Comparison of ENCODE assay signal across 2 cellular contexts in the genomic region with DNA sequence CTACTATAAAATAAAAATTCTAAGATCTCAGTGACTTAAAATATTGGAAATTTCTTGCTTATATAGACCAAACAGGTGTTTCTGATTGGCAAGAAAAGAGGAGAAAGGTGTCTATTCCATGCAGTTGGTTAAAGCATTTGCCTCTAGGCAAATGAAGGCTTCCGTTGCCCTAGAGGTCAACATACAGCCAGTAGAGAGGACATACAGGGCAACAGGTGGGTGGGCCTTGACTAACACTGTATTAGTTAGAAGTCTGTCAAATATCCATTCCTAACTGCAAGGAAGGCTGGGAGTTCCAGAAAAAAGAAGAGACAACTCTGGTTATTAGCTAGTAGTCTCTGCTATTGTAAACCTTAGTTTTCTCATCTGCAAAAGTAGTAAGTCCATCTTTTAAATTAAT.
TF ChIP-seq lines count a peak whose summit lies in the region.

No MANE protein-coding gene starts in this region.

TF ChIP-seq in GM23338, 12 proteins besides CTCF, POLR2A, EP300 and RAD21 (continued from another document):
- TF ChIP-seq, protein P1, sequence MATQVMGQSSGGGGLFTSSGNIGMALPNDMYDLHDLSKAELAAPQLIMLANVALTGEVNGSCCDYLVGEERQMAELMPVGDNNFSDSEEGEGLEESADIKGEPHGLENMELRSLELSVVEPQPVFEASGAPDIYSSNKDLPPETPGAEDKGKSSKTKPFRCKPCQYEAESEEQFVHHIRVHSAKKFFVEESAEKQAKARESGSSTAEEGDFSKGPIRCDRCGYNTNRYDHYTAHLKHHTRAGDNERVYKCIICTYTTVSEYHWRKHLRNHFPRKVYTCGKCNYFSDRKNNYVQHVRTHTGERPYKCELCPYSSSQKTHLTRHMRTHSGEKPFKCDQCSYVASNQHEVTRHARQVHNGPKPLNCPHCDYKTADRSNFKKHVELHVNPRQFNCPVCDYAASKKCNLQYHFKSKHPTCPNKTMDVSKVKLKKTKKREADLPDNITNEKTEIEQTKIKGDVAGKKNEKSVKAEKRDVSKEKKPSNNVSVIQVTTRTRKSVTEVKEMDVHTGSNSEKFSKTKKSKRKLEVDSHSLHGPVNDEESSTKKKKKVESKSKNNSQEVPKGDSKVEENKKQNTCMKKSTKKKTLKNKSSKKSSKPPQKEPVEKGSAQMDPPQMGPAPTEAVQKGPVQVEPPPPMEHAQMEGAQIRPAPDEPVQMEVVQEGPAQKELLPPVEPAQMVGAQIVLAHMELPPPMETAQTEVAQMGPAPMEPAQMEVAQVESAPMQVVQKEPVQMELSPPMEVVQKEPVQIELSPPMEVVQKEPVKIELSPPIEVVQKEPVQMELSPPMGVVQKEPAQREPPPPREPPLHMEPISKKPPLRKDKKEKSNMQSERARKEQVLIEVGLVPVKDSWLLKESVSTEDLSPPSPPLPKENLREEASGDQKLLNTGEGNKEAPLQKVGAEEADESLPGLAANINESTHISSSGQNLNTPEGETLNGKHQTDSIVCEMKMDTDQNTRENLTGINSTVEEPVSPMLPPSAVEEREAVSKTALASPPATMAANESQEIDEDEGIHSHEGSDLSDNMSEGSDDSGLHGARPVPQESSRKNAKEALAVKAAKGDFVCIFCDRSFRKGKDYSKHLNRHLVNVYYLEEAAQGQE (IDR thresholded peaks at IDR 0.05; ENCODE audit: unreplicated experiment): no peak
- TF ChIP-seq, protein P2, sequence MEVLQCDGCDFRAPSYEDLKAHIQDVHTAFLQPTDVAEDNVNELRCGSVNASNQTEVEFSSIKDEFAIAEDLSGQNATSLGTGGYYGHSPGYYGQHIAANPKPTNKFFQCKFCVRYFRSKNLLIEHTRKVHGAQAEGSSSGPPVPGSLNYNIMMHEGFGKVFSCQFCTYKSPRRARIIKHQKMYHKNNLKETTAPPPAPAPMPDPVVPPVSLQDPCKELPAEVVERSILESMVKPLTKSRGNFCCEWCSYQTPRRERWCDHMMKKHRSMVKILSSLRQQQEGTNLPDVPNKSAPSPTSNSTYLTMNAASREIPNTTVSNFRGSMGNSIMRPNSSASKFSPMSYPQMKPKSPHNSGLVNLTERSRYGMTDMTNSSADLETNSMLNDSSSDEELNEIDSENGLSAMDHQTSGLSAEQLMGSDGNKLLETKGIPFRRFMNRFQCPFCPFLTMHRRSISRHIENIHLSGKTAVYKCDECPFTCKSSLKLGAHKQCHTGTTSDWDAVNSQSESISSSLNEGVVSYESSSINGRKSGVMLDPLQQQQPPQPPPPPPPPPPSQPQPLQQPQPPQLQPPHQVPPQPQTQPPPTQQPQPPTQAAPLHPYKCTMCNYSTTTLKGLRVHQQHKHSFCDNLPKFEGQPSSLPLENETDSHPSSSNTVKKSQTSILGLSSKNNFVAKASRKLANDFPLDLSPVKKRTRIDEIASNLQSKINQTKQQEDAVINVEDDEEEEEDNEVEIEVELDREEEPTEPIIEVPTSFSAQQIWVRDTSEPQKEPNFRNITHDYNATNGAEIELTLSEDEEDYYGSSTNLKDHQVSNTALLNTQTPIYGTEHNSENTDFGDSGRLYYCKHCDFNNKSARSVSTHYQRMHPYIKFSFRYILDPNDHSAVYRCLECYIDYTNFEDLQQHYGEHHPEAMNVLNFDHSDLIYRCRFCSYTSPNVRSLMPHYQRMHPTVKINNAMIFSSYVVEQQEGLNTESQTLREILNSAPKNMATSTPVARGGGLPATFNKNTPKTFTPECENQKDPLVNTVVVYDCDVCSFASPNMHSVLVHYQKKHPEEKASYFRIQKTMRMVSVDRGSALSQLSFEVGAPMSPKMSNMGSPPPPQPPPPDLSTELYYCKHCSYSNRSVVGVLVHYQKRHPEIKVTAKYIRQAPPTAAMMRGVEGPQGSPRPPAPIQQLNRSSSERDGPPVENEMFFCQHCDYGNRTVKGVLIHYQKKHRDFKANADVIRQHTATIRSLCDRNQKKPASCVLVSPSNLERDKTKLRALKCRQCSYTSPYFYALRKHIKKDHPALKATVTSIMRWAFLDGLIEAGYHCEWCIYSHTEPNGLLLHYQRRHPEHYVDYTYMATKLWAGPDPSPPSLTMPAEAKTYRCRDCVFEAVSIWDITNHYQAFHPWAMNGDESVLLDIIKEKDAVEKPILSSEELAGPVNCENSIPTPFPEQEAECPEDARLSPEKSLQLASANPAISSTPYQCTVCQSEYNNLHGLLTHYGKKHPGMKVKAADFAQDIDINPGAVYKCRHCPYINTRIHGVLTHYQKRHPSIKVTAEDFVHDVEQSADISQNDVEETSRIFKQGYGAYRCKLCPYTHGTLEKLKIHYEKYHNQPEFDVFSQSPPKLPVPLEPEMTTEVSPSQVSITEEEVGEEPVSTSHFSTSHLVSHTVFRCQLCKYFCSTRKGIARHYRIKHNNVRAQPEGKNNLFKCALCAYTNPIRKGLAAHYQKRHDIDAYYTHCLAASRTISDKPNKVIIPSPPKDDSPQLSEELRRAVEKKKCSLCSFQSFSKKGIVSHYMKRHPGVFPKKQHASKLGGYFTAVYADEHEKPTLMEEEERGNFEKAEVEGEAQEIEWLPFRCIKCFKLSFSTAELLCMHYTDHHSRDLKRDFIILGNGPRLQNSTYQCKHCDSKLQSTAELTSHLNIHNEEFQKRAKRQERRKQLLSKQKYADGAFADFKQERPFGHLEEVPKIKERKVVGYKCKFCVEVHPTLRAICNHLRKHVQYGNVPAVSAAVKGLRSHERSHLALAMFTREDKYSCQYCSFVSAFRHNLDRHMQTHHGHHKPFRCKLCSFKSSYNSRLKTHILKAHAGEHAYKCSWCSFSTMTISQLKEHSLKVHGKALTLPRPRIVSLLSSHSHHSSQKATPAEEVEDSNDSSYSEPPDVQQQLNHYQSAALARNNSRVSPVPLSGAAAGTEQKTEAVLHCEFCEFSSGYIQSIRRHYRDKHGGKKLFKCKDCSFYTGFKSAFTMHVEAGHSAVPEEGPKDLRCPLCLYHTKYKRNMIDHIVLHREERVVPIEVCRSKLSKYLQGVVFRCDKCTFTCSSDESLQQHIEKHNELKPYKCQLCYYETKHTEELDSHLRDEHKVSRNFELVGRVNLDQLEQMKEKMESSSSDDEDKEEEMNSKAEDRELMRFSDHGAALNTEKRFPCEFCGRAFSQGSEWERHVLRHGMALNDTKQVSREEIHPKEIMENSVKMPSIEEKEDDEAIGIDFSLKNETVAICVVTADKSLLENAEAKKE (CRISPR knock-in tag; IDR thresholded peaks at IDR 0.05): no peak
- TF ChIP-seq, protein P3, sequence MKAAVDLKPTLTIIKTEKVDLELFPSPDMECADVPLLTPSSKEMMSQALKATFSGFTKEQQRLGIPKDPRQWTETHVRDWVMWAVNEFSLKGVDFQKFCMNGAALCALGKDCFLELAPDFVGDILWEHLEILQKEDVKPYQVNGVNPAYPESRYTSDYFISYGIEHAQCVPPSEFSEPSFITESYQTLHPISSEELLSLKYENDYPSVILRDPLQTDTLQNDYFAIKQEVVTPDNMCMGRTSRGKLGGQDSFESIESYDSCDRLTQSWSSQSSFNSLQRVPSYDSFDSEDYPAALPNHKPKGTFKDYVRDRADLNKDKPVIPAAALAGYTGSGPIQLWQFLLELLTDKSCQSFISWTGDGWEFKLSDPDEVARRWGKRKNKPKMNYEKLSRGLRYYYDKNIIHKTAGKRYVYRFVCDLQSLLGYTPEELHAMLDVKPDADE (IDR thresholded peaks at IDR 0.05): no peak
- no peak for TF ChIP-seq ZNF331 (CRISPR knock-in tag; IDR thresholded peaks at IDR 0.05; ENCODE audit: low read depth)
- no peak for TF ChIP-seq JUNB (IDR thresholded peaks at IDR 0.05; ENCODE audit: unreplicated experiment)
- no peak for TF ChIP-seq ZNF114 (CRISPR knock-in tag; IDR thresholded peaks at IDR 0.05)
- TF ChIP-seq EZH2phosphoT487 (IDR thresholded peaks at IDR 0.05; ENCODE audit: unreplicated experiment): no peak
- no peak for TF ChIP-seq POLR2AphosphoS5 (IDR thresholded peaks at IDR 0.05; ENCODE audit: low read depth)

TF ChIP-seq in WTC11, 78 proteins besides CTCF, POLR2A, EP300 and RAD21 (continued from another document):
- TF ChIP-seq, protein P4, sequence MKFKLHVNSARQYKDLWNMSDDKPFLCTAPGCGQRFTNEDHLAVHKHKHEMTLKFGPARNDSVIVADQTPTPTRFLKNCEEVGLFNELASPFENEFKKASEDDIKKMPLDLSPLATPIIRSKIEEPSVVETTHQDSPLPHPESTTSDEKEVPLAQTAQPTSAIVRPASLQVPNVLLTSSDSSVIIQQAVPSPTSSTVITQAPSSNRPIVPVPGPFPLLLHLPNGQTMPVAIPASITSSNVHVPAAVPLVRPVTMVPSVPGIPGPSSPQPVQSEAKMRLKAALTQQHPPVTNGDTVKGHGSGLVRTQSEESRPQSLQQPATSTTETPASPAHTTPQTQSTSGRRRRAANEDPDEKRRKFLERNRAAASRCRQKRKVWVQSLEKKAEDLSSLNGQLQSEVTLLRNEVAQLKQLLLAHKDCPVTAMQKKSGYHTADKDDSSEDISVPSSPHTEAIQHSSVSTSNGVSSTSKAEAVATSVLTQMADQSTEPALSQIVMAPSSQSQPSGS (CRISPR knock-in tag; IDR thresholded peaks at IDR 0.05; ENCODE audit: borderline replicate concordance, low read depth): no peak
TF ChIP-seq in WTC11: peak in this region for 0.
